ENCODE assay signal across 8 cellular contexts in genomic region chr15:31346367-31347066, GRCh38. TPM values are rescaled to one million over a fixed set of nuclear protein-coding genes. Genes with fewer than 3 reads are reported as not detected.
DNase-seq lines count a peak whose midpoint lies in the region; ATAC-seq and TF ChIP-seq lines count a peak whose summit lies in the region.

No MANE protein-coding gene starts in this region.

- ATAC-seq in heart left ventricle (no peak), left ventricle myocardium superior (no peak), HG03108 (IDR thresholded peaks at IDR 0.05; ENCODE audit: unreplicated experiment) (peak; percentile 42)

- 68 to 76% (median 71%) methylated on average over 12 to 14 of the region's 14 CpGs for WGBS in heart left ventricle, 4 donors

- H3K36me3 ChIP-seq in heart left ventricle: peaks cover 0 to 20% (median 3%) of the 10 kb centered on the region in 9 donors

- DNase-seq in heart left ventricle (no peak), left ventricle myocardium superior (no peak), type B pancreatic cell (ENCODE audit: extremely low spot score, unreplicated experiment) (no peak), NCI-H1930 (lab: John Stamatoyannopoulos, UW) (no peak), hippocampal formation (lab: John Stamatoyannopoulos, UW) (no peak), ureter (ENCODE audit: low spot score) (no peak)

- peaks cover 100% of the 10 kb centered on the region for H3K4me1 Mint-ChIP-seq in dendritic cell treated with granulocyte-macrophage colony-stimulating factor and Interleukin-4, amounts not matched to agents 40 ng/mL and 50 ng/mL, for 4 days (ENCODE audit: low read depth)
- peaks cover 30% of the 10 kb centered on the region for H3K4me1 Mint-ChIP-seq in type B pancreatic cell (ENCODE audit: unreplicated experiment)

- TF ChIP-seq CTCF in heart left ventricle (IDR thresholded peaks at IDR 0.05) (no peak), type B pancreatic cell (conservative IDR thresholded peaks at IDR 0.05) (no peak)

- no peaks in the 10 kb centered on the region for H3K9me3 Mint-ChIP-seq in dendritic cell treated with granulocyte-macrophage colony-stimulating factor and Interleukin-4, amounts not matched to agents 40 ng/mL and 50 ng/mL, for 4 days
- no peaks in the 10 kb centered on the region for H3K9me3 Mint-ChIP-seq in type B pancreatic cell

- H3K4me1 ChIP-seq in heart left ventricle: peaks cover 55 to 100% (median 100%) of the 10 kb centered on the region in 12 donors

- H3K27ac Mint-ChIP-seq in dendritic cell treated with granulocyte-macrophage colony-stimulating factor and Interleukin-4, amounts not matched to agents 40 ng/mL and 50 ng/mL, for 4 days: peak overlapping the region; percentile 45
- H3K27ac Mint-ChIP-seq in type B pancreatic cell: peak overlapping the region; percentile 18

- no peaks in the 10 kb centered on the region for H3K9me3 ChIP-seq in heart left ventricle

- H3K27me3 Mint-ChIP-seq in dendritic cell treated with granulocyte-macrophage colony-stimulating factor and Interleukin-4, amounts not matched to agents 40 ng/mL and 50 ng/mL, for 4 days: no peaks in the 10 kb centered on the region
- H3K27me3 Mint-ChIP-seq in type B pancreatic cell: no peaks in the 10 kb centered on the region

- peaks cover 87% of the 10 kb centered on the region for H3K36me3 Mint-ChIP-seq in dendritic cell treated with granulocyte-macrophage colony-stimulating factor and Interleukin-4, amounts not matched to agents 40 ng/mL and 50 ng/mL, for 4 days (ENCODE audit: low read depth)
- H3K36me3 Mint-ChIP-seq in type B pancreatic cell: no peaks in the 10 kb centered on the region

- H3K27ac ChIP-seq in heart left ventricle: peak overlapping the region in 9 of 12 donors; percentile 4 to 96 (median 72)

- intact Hi-C loops in heart left ventricle (cut with DNase I): no loop called here
- intact Hi-C loops in left ventricle myocardium superior (cut with micrococcal nuclease): no loop called here
- intact Hi-C loops in dendritic cell treated with granulocyte-macrophage colony-stimulating factor and Interleukin-4, amounts not matched to agents 40 ng/mL and 50 ng/mL, for 4 days (cut with micrococcal nuclease): no loop called here

- peak overlapping the region in 2 of 12 donors; percentile 34 to 41 for H3K4me3 ChIP-seq in heart left ventricle

- no peaks in the 10 kb centered on the region for H3K27me3 ChIP-seq in heart left ventricle

- no peak overlapping the region for H3K4me3 Mint-ChIP-seq in dendritic cell treated with granulocyte-macrophage colony-stimulating factor and Interleukin-4, amounts not matched to agents 40 ng/mL and 50 ng/mL, for 4 days
- H3K4me3 Mint-ChIP-seq in type B pancreatic cell: no peak overlapping the region

- no peak for TF ChIP-seq POLR2A in heart left ventricle (IDR thresholded peaks at IDR 0.05)

RNA-seq across cellular contexts. Expression of gene KLF13, which starts 19.9 kb away (rescaled TPM):
- total RNA-seq in heart left ventricle (10 to 100 TPM; 37.5 to 65.9 (median 56.4) TPM), left ventricle myocardium superior (85.3 TPM), type B pancreatic cell (ENCODE audit: low replicate concordance) (38.6 and 58.2 TPM in 2 replicates), ureter (77.5 TPM)
- polyA plus RNA-seq in heart left ventricle: 10 to 100 TPM; 22.4 to 74.0 TPM
